ENCODE assay signal across 23 cellular contexts in the genomic region with DNA sequence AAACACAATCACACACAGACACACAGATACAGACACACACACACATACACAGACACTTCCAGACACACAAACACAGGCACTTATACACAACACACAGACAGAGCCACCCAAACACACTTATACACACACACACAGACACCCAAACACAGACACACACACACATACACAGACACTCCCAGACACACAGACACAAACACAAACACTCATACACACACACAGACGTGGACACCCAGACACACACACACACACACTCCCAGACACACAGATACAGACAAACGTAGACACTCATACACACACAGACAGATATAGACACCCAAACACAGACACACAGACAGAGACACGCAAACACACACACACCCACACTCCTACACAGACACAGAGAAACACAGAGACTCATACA.
"Had no signal": no experiment of that assay in that cellular context is flagged by ENCODE, and none has a peak within 500 bp of the region (broad histone marks: within the 10 kb centered on the region; RNA-seq: fewer than 3 reads in every experiment).

No MANE protein-coding gene starts in this region.

- DNase-seq: cortex of kidney; foreskin keratinocyte; heart left ventricle; hippocampal formation; left cardiac atrium; left lung; mesenchymal stem cell; sigmoid colon; stimulated activated CD4-positive, alpha-beta T cell treated with anti-CD3 and anti-CD28 coated beads, Interleukin-2, amount 100 ng/mL, for 24 hours; stimulated activated CD4-positive, alpha-beta T cell treated with anti-CD3 and anti-CD28 coated beads, Interleukin-4, amount 100 ng/mL, for 24 hours; stimulated activated naive CD4-positive, alpha-beta T cell treated with Interleukin-2 at 50 U/mL for 16 hours; stomach had no signal

- ATAC-seq: foreskin keratinocyte; gastroesophageal sphincter; heart left ventricle; left cardiac atrium; left lung; stimulated activated effector memory CD8-positive, alpha-beta T cell treated with anti-CD3 and anti-CD28 coated beads, Interleukin-12 subunit alpha, Interleukin-12 subunit beta, amount 100 ng/mL, for 72 hours had no signal

- H3K4me3 Mint-ChIP-seq: natural killer cell treated with Interleukin-12 subunit alpha and Interleukin-12 subunit beta and Interleukin-15 and Interleukin-18, amount 100 ng/mL, for 72 hours; neural crest cell; stimulated activated effector memory CD8-positive, alpha-beta T cell treated with anti-CD3 and anti-CD28 coated beads, Interleukin-12 subunit alpha, Interleukin-12 subunit beta, amount 100 ng/mL, for 72 hours; type B pancreatic cell had no signal

- H3K9me3 ChIP-seq: sigmoid colon had no signal

- H3K4me1 Mint-ChIP-seq: stimulated activated effector memory CD8-positive, alpha-beta T cell treated with anti-CD3 and anti-CD28 coated beads, Interleukin-12 subunit alpha, Interleukin-12 subunit beta, amount 100 ng/mL, for 72 hours had no signal

- H3K27ac ChIP-seq: epithelial cell of prostate, esophagus muscularis mucosa, foreskin keratinocyte, gastroesophageal sphincter, heart left ventricle, left lung, parathyroid adenoma, right atrium auricular region, sigmoid colon, stomach, tibial artery had no signal

- H3K4me3 ChIP-seq: esophagus muscularis mucosa, gastroesophageal sphincter, heart left ventricle, left lung, right atrium auricular region, sigmoid colon, stomach, tibial artery had no signal

- H3K9me3 Mint-ChIP-seq: natural killer cell treated with Interleukin-12 subunit alpha and Interleukin-12 subunit beta and Interleukin-15 and Interleukin-18, amount 100 ng/mL, for 72 hours; neural crest cell; stimulated activated effector memory CD8-positive, alpha-beta T cell treated with anti-CD3 and anti-CD28 coated beads, Interleukin-12 subunit alpha, Interleukin-12 subunit beta, amount 100 ng/mL, for 72 hours; type B pancreatic cell had no signal

- H3K36me3 ChIP-seq: esophagus muscularis mucosa, gastroesophageal sphincter, heart left ventricle, left lung, right atrium auricular region, sigmoid colon, stomach, tibial artery had no signal

- H3K27me3 ChIP-seq: foreskin keratinocyte, left lung, right atrium auricular region had no signal

- H3K27ac Mint-ChIP-seq: natural killer cell treated with Interleukin-12 subunit alpha and Interleukin-12 subunit beta and Interleukin-15 and Interleukin-18, amount 100 ng/mL, for 72 hours; progenitor cell of endocrine pancreas; stimulated activated effector memory CD8-positive, alpha-beta T cell treated with anti-CD3 and anti-CD28 coated beads, Interleukin-12 subunit alpha, Interleukin-12 subunit beta, amount 100 ng/mL, for 72 hours; type B pancreatic cell had no signal

- H3K4me1 ChIP-seq: esophagus muscularis mucosa, foreskin keratinocyte, gastroesophageal sphincter, heart left ventricle, left lung, parathyroid adenoma, right atrium auricular region, sigmoid colon, stomach, tibial artery had no signal

- H3K36me3 Mint-ChIP-seq: natural killer cell treated with Interleukin-12 subunit alpha and Interleukin-12 subunit beta and Interleukin-15 and Interleukin-18, amount 100 ng/mL, for 72 hours; stimulated activated effector memory CD8-positive, alpha-beta T cell treated with anti-CD3 and anti-CD28 coated beads, Interleukin-12 subunit alpha, Interleukin-12 subunit beta, amount 100 ng/mL, for 72 hours; type B pancreatic cell had no signal
